Comparison of ENCODE assay signal across 14 cellular contexts in genomic region chr11:117217685-117218084, GRCh38. TPM values are rescaled to one million over a fixed set of nuclear protein-coding genes. Genes with fewer than 3 reads are reported as not detected.
DNase-seq lines count a peak whose midpoint lies in the region; TF ChIP-seq lines count a peak whose summit lies in the region.
"Had no signal": no experiment of that assay in that cellular context is flagged by ENCODE, and none has a peak within 500 bp of the region (broad histone marks: within the 10 kb centered on the region; RNA-seq: fewer than 3 reads in every experiment).

No MANE protein-coding gene starts in this region.

- in situ Hi-C loops in transverse colon (cut with MboI; ENCODE audit: low pct_ligation_motif_present in 1 of 4, low pct_unique_long_range_greater_than_20kb in 1 of 4, low sequenced_read_pairs in 3 of 4) = no loop called here

- H3K27ac ChIP-seq in esophagus squamous epithelium (peak overlapping the region; percentile 72 to 93 (median 84)), ovary (peak overlapping the region; percentile 78 to 86), transverse colon (peak overlapping the region; percentile 83 to 91 (median 86))

- H3K4me3 ChIP-seq in esophagus squamous epithelium (peak overlapping the region in 3 of 4 donors; percentile 3 to 15 (median 8)), ovary (no peak overlapping the region), transverse colon (no peak overlapping the region)

- TF ChIP-seq CTCF in esophagus squamous epithelium (IDR thresholded peaks at IDR 0.05) = no peak
- TF ChIP-seq CTCF in ovary (IDR thresholded peaks at IDR 0.05) = no peak
- TF ChIP-seq CTCF in transverse colon (IDR thresholded peaks at IDR 0.05) = no peak
- TF ChIP-seq CTCF in GM10266 (IDR thresholded peaks at IDR 0.05; ENCODE audit: control insufficient read depth, insufficient read depth, low read depth, missing control alignments) = no peak

- H3K27me3 ChIP-seq in esophagus squamous epithelium (no peaks in the 10 kb centered on the region), ovary (no peaks in the 10 kb centered on the region), transverse colon (no peaks in the 10 kb centered on the region)

- peak; percentile 50 for DNase-seq in activated effector memory CD4-positive, alpha-beta T cell treated with anti-CD3 and anti-CD28 coated beads, Interleukin-2, amount 50 U/mL, for 16 hours
- DNase-seq in activated effector memory CD4-positive, alpha-beta T cell treated with Interleukin-2 at 50 U/mL for 16 hours = no peak
- DNase-seq in esophagus squamous epithelium (lab: John Stamatoyannopoulos, UW) (no peak), ovary (peak in 2 of 5 donors; percentile 24 to 28), transverse colon (no peak), GM19240 (ENCODE audit: insufficient read length, low spot score) (no peak), GM10266 (ENCODE audit: extremely low spot score) (no peak), DMS53 treated with DMSO at 0.1 percent for 48 hours (lab: John Stamatoyannopoulos, UW; ENCODE audit: unreplicated experiment) (no peak)
- DNase-seq: DMS79; HCEC 1CT; MM.1S; NCI-H446 treated with DMSO at 0.1 percent for 48 hours; stimulated activated CD4-positive, alpha-beta T cell treated with anti-CD3 and anti-CD28 coated beads, Interleukin-1b, Interleukin-23, amount 100 ng/mL, for 48 hours; stimulated activated naive CD4-positive, alpha-beta T cell had no signal

- TF ChIP-seq POLR2A in esophagus squamous epithelium (IDR thresholded peaks at IDR 0.05) = no peak
- no peak for TF ChIP-seq POLR2A in ovary (IDR thresholded peaks at IDR 0.05)
- TF ChIP-seq POLR2A in transverse colon (IDR thresholded peaks at IDR 0.05) = no peak

- WGBS in esophagus squamous epithelium, 2 donors = 62 to 67% methylated on average over 1 to 6 of the region's 6 CpGs
- 37 to 40% (median 39%) methylated on average over 6 of the region's 6 CpGs for WGBS in ovary, 3 donors
- 63 to 80% methylated on average over 1 to 6 of the region's 6 CpGs for WGBS in transverse colon (ENCODE audit: low coverage in 1 of 2), 2 donors

- intact Hi-C loops in esophagus squamous epithelium (cut with DNase I) (no loop called here), ovary (cut with DNase I) (loop anchor here in 1 of 4 donors (2.0 kb wide), 1 partner anchor 19 kb away; the partner anchor contains the start of gene TAGLN), transverse colon (cut with DNase I; ENCODE audit: low total_unique reads) (no loop called here)

- TF ChIP-seq EP300 in ovary (IDR thresholded peaks at IDR 0.05) = no peak
- TF ChIP-seq EP300 in transverse colon (IDR thresholded peaks at IDR 0.05; ENCODE audit: low read depth) = no peak

- H3K9me3 ChIP-seq in esophagus squamous epithelium (no peaks in the 10 kb centered on the region), ovary (no peaks in the 10 kb centered on the region), transverse colon (no peaks in the 10 kb centered on the region)

- peaks cover 9 to 65% (median 29%) of the 10 kb centered on the region in 3 donors for H3K4me1 ChIP-seq in esophagus squamous epithelium
- peaks cover 44% of the 10 kb centered on the region for H3K4me1 ChIP-seq in ovary (ENCODE audit: insufficient read depth)
- peaks cover 38 to 59% (median 44%) of the 10 kb centered on the region in 4 donors for H3K4me1 ChIP-seq in transverse colon

- peaks cover 15 to 100% (median 21%) of the 10 kb centered on the region in 3 donors for H3K36me3 ChIP-seq in esophagus squamous epithelium
- H3K36me3 ChIP-seq in ovary = no peaks in the 10 kb centered on the region
- peaks cover 0 to 69% (median 17%) of the 10 kb centered on the region in 4 donors for H3K36me3 ChIP-seq in transverse colon

RNA-seq across cellular contexts. Expression of gene PCSK7, which starts 14.2 kb away (rescaled TPM):
- 10 to 100 TPM; 28.7 to 53.3 (median 45.0) TPM for total RNA-seq in esophagus squamous epithelium
- 10 to 100 TPM; 16.3 to 67.7 (median 32.2) TPM for total RNA-seq in ovary
- 10 to 100 TPM; 14.5 to 15.7 TPM for polyA plus RNA-seq in ovary
- total RNA-seq in transverse colon = 100 to 1,000 TPM; 182 to 432 (median 204) TPM

RNA-seq across cellular contexts. Expression of gene RNF214, which starts 14.8 kb away (rescaled TPM):
- total RNA-seq in esophagus squamous epithelium (10 to 100 TPM in 1 of 4 donors, 1 to 10 TPM in 3; 5.0 to 10.5 (median 5.6) TPM), ovary (10 to 100 TPM in 6 of 7 donors, 1 to 10 TPM in 1; 9.7 to 40.9 (median 29.3) TPM), transverse colon (100 to 1,000 TPM in 1 of 4 donors, 10 to 100 TPM in 3; 11.1 to 139 (median 14.5) TPM)
- polyA plus RNA-seq in ovary = 10 to 100 TPM; 12.8 to 22.7 TPM

RNA-seq across cellular contexts. Expression of gene TAGLN, which starts 18.5 kb away (rescaled TPM):
- total RNA-seq in esophagus squamous epithelium (1,000 to 10,000 TPM in 1 of 4 donors, 100 to 1,000 TPM in 2, 10 to 100 TPM in 1; 64.8 to 1,356 (median 373) TPM), ovary (1,000 to 10,000 TPM in 3 of 7 donors, 100 to 1,000 TPM in 4; 491 to 2,646 (median 828) TPM), transverse colon (1,000 to 10,000 TPM in 3 of 4 donors, 100 to 1,000 TPM in 1; 899 to 4,235 (median 1,393) TPM)
- polyA plus RNA-seq in ovary = 1,000 to 10,000 TPM; 1,650 to 3,307 TPM

RNA-seq across cellular contexts. Expression of gene SIDT2, which starts 39.1 kb away (rescaled TPM):
- total RNA-seq in esophagus squamous epithelium = 10 to 100 TPM in 2 of 4 donors, 1 to 10 TPM in 2; 6.9 to 20.0 (median 9.4) TPM
- total RNA-seq in ovary = 100 to 1,000 TPM in 1 of 7 donors, 10 to 100 TPM in 6; 36.5 to 141 (median 73.7) TPM
- polyA plus RNA-seq in ovary = 100 to 1,000 TPM in 1 of 2 donors, 10 to 100 TPM in 1; 59.2 to 106 TPM
- total RNA-seq in transverse colon = 10 to 100 TPM; 68.1 to 95.0 (median 78.2) TPM

Comparison
In these comparisons a context has a peak if more than half of its experiments do, and no peak if none do; other contexts are left out.
1. H3K4me3 ChIP-seq: peak in esophagus squamous epithelium (3 of 4); none in ovary (single experiment) and transverse colon (0 of 4).
2. Peak in every context shown above with its lines, with median percentiles within 50 percentile points of each other: H3K27ac ChIP-seq.